8 cellular contexts compared by ENCODE assay signal in genomic region chr7:135801045-135801693, GRCh38. TPM values are rescaled to one million over a fixed set of nuclear protein-coding genes. Genes with fewer than 3 reads are reported as not detected.
DNase-seq lines count a peak whose midpoint lies in the region; ATAC-seq and TF ChIP-seq lines count a peak whose summit lies in the region.

No MANE protein-coding gene starts in this region.

- BruUV-seq in OCI-LY7 (replicated peaks; lab: Mats Ljungman, UMichigan) (no TSS peak), mammary epithelial cell (replicated peaks; lab: Mats Ljungman, UMichigan) (no TSS peak)

- dilution Hi-C loops in mammary epithelial cell (cut with HindIII; ENCODE audit: low sequenced_read_pairs): no loop called here

- no peaks in the 10 kb centered on the region for H3K27me3 ChIP-seq in mammary epithelial cell (ENCODE audit: insufficient read depth, low read length)

- no peak overlapping the region for H3K27ac ChIP-seq in OCI-LY7 (ENCODE audit: low read depth, low read length, poor library complexity, severe bottlenecking)
- H3K27ac ChIP-seq in mammary epithelial cell (ENCODE audit: insufficient read depth, low read depth, low read length): no peak overlapping the region

- H3K79me2 ChIP-seq in OCI-LY7 (ENCODE audit: insufficient read depth, low read depth, low read length) (no peaks in the 10 kb centered on the region), mammary epithelial cell (ENCODE audit: insufficient read depth, low read length) (no peaks in the 10 kb centered on the region)

- H3K4me3 Mint-ChIP-seq in activated CD8-positive, alpha-beta memory T cell treated with anti-CD3 and anti-CD28 coated beads, Interleukin-2, amount 10 ng/mL, durations not matched to agents 7 days and 5 days: no peak overlapping the region
- H3K4me3 Mint-ChIP-seq in stimulated activated naive B cell treated with anti-CD40 and anti-IgM and Interleukin-4, amounts not matched to agents 10 μg/mL and 1 μg/mL and 100 μg/mL, for 72 hours: peak overlapping the region in 1 of 2 donors; percentile 33

- peaks cover 12% of the 10 kb centered on the region for H3K27me3 Mint-ChIP-seq in activated CD8-positive, alpha-beta memory T cell treated with anti-CD3 and anti-CD28 coated beads, Interleukin-2, amount 10 ng/mL, durations not matched to agents 7 days and 5 days
- peaks cover 17 to 23% of the 10 kb centered on the region in 2 donors for H3K27me3 Mint-ChIP-seq in stimulated activated naive B cell treated with anti-CD40 and anti-IgM and Interleukin-4, amounts not matched to agents 10 μg/mL and 1 μg/mL and 100 μg/mL, for 72 hours

- POLR2A ChIA-PET in OCI-LY7 (lab: Charles Lee): no interaction called here

- intact Hi-C loops in OCI-LY7 (cut with micrococcal nuclease; ENCODE audit: unreplicated experiment): loop anchor here (1.0 to 10.0 kb wide), 4 partner anchors 208 to 1654 kb away; no protein-coding TSS in a partner anchor
- intact Hi-C loops in mammary epithelial cell (cut with micrococcal nuclease): loop anchor here (1.0 to 5.0 kb wide), 5 partner anchors 121 to 1791 kb away; no protein-coding TSS in a partner anchor

- no peaks in the 10 kb centered on the region for H3K9me2 ChIP-seq in OCI-LY7 (ENCODE audit: insufficient read depth, low read length)

- H4K20me1 ChIP-seq in OCI-LY7 (ENCODE audit: insufficient read depth, low read length): no peaks in the 10 kb centered on the region
- no peaks in the 10 kb centered on the region for H4K20me1 ChIP-seq in mammary epithelial cell (ENCODE audit: insufficient read depth, low read length)

- H3K27ac Mint-ChIP-seq in activated CD8-positive, alpha-beta memory T cell treated with anti-CD3 and anti-CD28 coated beads, Interleukin-2, amount 10 ng/mL, durations not matched to agents 7 days and 5 days: no peak overlapping the region
- H3K27ac Mint-ChIP-seq in stimulated activated naive B cell treated with anti-CD40 and anti-IgM and Interleukin-4, amounts not matched to agents 10 μg/mL and 1 μg/mL and 100 μg/mL, for 72 hours: no peak overlapping the region

- no peak for DNase-seq in activated CD8-positive, alpha-beta memory T cell treated with anti-CD3 and anti-CD28 coated beads, Interleukin-2, amount 10 ng/mL, durations not matched to agents 7 days and 5 days
- no peak for DNase-seq in activated CD8-positive, alpha-beta memory T cell treated with anti-CD3 and anti-CD28 coated beads, Interleukin-2, amount 50 U/mL, for 4 hours
- DNase-seq in Jurkat, Clone E6-1 (ENCODE audit: low read depth, low spot score): peak; percentile 74
- DNase-seq in OCI-LY7 (ENCODE audit: low spot score) (peak; percentile 81), mammary epithelial cell (peak; percentile 51), islet precursor cell (peak; percentile 55)
- peak; percentile 35 for DNase-seq in stimulated activated naive B cell treated with anti-CD40 and anti-IgM and Interleukin-4, amounts not matched to agents 10 μg/mL and 1 μg/mL and 100 μg/mL, for 72 hours

- CTCF ChIA-PET in activated CD8-positive, alpha-beta memory T cell treated with anti-CD3 and anti-CD28 coated beads, Interleukin-2, amount 10 ng/mL, durations not matched to agents 7 days and 5 days (lab: Charles Lee): interaction anchor here (1.0 to 5.2 kb wide), 8 partner anchors 10 to 214 kb away, joined by 3 to 38 read pairs (median 4); no protein-coding TSS in a partner anchor
- CTCF ChIA-PET in OCI-LY7 (lab: Charles Lee; ENCODE audit: unreplicated experiment): interaction anchor here (0.8 kb wide), 1 partner anchor 207 kb away, joined by 3 read pairs; no protein-coding TSS in a partner anchor
- CTCF ChIA-PET in mammary epithelial cell (lab: Charles Lee; ENCODE audit: low non-redundant PET): interaction anchor here (0.7 kb wide), 2 partner anchors 109 to 1188 kb away, joined by 3 to 7 read pairs; no protein-coding TSS in a partner anchor

- H3K36me3 ChIP-seq in OCI-LY7 (ENCODE audit: insufficient read depth, low read length) (no peaks in the 10 kb centered on the region), mammary epithelial cell (ENCODE audit: insufficient read depth, low read length) (no peaks in the 10 kb centered on the region)

- H3K9me3 Mint-ChIP-seq in activated CD8-positive, alpha-beta memory T cell treated with anti-CD3 and anti-CD28 coated beads, Interleukin-2, amount 10 ng/mL, durations not matched to agents 7 days and 5 days (ENCODE audit: low read depth): no peaks in the 10 kb centered on the region
- H3K9me3 Mint-ChIP-seq in stimulated activated naive B cell treated with anti-CD40 and anti-IgM and Interleukin-4, amounts not matched to agents 10 μg/mL and 1 μg/mL and 100 μg/mL, for 72 hours: no peaks in the 10 kb centered on the region

- 44% methylated on average over 16 of the region's 16 CpGs for WGBS in mammary epithelial cell (ENCODE audit: low coverage, missing lambda C conversion rate)

- TF ChIP-seq CTCF in OCI-LY7 (conservative IDR thresholded peaks at IDR 0.05; ENCODE audit: low read length) (peak; percentile 96), mammary epithelial cell (conservative IDR thresholded peaks at IDR 0.05 in 1 of 2, IDR thresholded peaks at IDR 0.05 in 1 of 2; ENCODE audit: extremely low read depth in 1 of 2, insufficient read depth in 1 of 2, low read depth in 1 of 2, low read length in 2 of 2) (peak; percentile 86 to 87)

- no peak overlapping the region for H3K4me3 ChIP-seq in Jurkat, Clone E6-1 (ENCODE audit: low read length)
- H3K4me3 ChIP-seq in OCI-LY7 (ENCODE audit: low read depth, low read length, poor library complexity, severe bottlenecking) (no peak overlapping the region), mammary epithelial cell (replicated peaks in 1 of 3; ENCODE audit: insufficient read depth in 1 of 3, low read depth in 2 of 3, low read length in 3 of 3) (no peak overlapping the region)

- H2AFZ ChIP-seq in OCI-LY7 (ENCODE audit: low read length) (peak overlapping the region; percentile 83), mammary epithelial cell (ENCODE audit: low read depth, low read length) (peak overlapping the region; percentile 37)

- H3K4me2 ChIP-seq in OCI-LY7 (ENCODE audit: low read length) (peak overlapping the region; percentile 36; the same call in 1 of the 2 replicates), mammary epithelial cell (ENCODE audit: insufficient read depth, low read depth, low read length) (peak overlapping the region; percentile 11)

- no peaks in the 10 kb centered on the region for H3K36me3 Mint-ChIP-seq in activated CD8-positive, alpha-beta memory T cell treated with anti-CD3 and anti-CD28 coated beads, Interleukin-2, amount 10 ng/mL, durations not matched to agents 7 days and 5 days
- no peaks in the 10 kb centered on the region for H3K36me3 Mint-ChIP-seq in stimulated activated naive B cell treated with anti-CD40 and anti-IgM and Interleukin-4, amounts not matched to agents 10 μg/mL and 1 μg/mL and 100 μg/mL, for 72 hours

- H3K9me3 ChIP-seq in OCI-LY7 (ENCODE audit: low read length) (no peaks in the 10 kb centered on the region), mammary epithelial cell (replicated peaks; ENCODE audit: insufficient read depth, low read length) (no peaks in the 10 kb centered on the region)

- no peak overlapping the region for H3K9ac ChIP-seq in mammary epithelial cell (ENCODE audit: insufficient read depth, low read length)

- H3K4me1 ChIP-seq in OCI-LY7 (ENCODE audit: insufficient read depth, low read length, poor library complexity, severe bottlenecking): peaks cover 7% of the 10 kb centered on the region
- H3K4me1 ChIP-seq in mammary epithelial cell (ENCODE audit: insufficient read depth, low read length): peaks cover 11% of the 10 kb centered on the region

- in situ Hi-C loops in mammary epithelial cell (cut with MboI; ENCODE audit: low sequenced_read_pairs in 2 of 2): loop anchor here (5.0 kb wide), 1 partner anchor 206 kb away; no protein-coding TSS in a partner anchor

- ATAC-seq in activated CD8-positive, alpha-beta memory T cell treated with anti-CD3 and anti-CD28 coated beads, Interleukin-2, amount 10 ng/mL, durations not matched to agents 7 days and 5 days: peak; percentile 67
- ATAC-seq in GM21515 (IDR thresholded peaks at IDR 0.05; ENCODE audit: unreplicated experiment): peak; percentile 81
- peak; percentile 74 to 87 for ATAC-seq in stimulated activated naive B cell treated with anti-CD40 and anti-IgM and Interleukin-4, amounts not matched to agents 10 μg/mL and 1 μg/mL and 100 μg/mL, for 72 hours (replicated peaks)

- peaks cover 5% of the 10 kb centered on the region for H3K4me1 Mint-ChIP-seq in activated CD8-positive, alpha-beta memory T cell treated with anti-CD3 and anti-CD28 coated beads, Interleukin-2, amount 10 ng/mL, durations not matched to agents 7 days and 5 days
- H3K4me1 Mint-ChIP-seq in stimulated activated naive B cell treated with anti-CD40 and anti-IgM and Interleukin-4, amounts not matched to agents 10 μg/mL and 1 μg/mL and 100 μg/mL, for 72 hours: peaks cover 4 to 11% of the 10 kb centered on the region in 2 donors

RNA-seq across cellular contexts. Expression of gene FAM180A, which starts 52.6 kb away (rescaled TPM):
- not detected for total RNA-seq in activated CD8-positive, alpha-beta memory T cell treated with anti-CD3 and anti-CD28 coated beads, Interleukin-2, amount 10 ng/mL, durations not matched to agents 7 days and 5 days
- polyA plus RNA-seq in Jurkat, Clone E6-1 (2012; ENCODE audit: insufficient read depth, insufficient read length): not detected
- total RNA-seq in OCI-LY7 (2014; rRNA removed; shearing (Covaris generic)): not detected in 2 replicates
- not detected in 2 replicates for total RNA-seq in OCI-LY7 (2022)
- not detected for total RNA-seq in mammary epithelial cell
- polyA plus RNA-seq in mammary epithelial cell: not detected
- not detected for polyA minus RNA-seq in mammary epithelial cell

Comparison
In these comparisons a context has a peak if more than half of its experiments do, and no peak if none do; other contexts are left out.
1. DNase-seq: peak in Jurkat, Clone E6-1 (single experiment), OCI-LY7 (single experiment), mammary epithelial cell (single experiment), islet precursor cell (single experiment) and stimulated activated naive B cell treated with anti-CD40 and anti-IgM and Interleukin-4, amounts not matched to agents 10 μg/mL and 1 μg/mL and 100 μg/mL, for 72 hours (single experiment); none in activated CD8-positive, alpha-beta memory T cell treated with anti-CD3 and anti-CD28 coated beads, Interleukin-2, amount 10 ng/mL, durations not matched to agents 7 days and 5 days (single experiment) and activated CD8-positive, alpha-beta memory T cell treated with anti-CD3 and anti-CD28 coated beads, Interleukin-2, amount 50 U/mL, for 4 hours (single experiment).
2. Peak in every context shown above with its lines, with median percentiles within 50 percentile points of each other: ATAC-seq.